Comparison of ENCODE assay signal across 20 cellular contexts in the genomic region with DNA sequence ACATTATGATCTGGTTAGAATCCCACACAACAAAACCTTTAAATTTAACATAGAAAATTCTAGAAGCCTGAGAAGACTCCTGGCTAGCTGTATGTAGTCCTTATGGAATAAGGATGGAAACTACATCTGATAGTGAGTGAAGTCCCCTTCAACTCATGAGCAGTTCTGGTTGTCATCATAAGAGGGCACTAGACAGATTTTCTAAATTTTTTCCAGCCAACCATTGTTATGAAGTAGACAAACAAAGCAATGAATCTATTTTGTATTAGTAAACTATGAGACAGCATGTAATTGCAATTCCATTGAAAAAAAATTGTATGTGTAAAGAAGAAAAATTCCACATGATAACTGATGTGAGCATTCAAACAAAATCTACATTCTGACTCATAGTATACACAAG. TPM values are rescaled to one million over a fixed set of nuclear protein-coding genes. Genes with fewer than 3 reads are reported as not detected.
"Had no signal": no experiment of that assay in that cellular context is flagged by ENCODE, and none has a peak within 500 bp of the region (broad histone marks: within the 10 kb centered on the region; RNA-seq: fewer than 3 reads in every experiment).

No MANE protein-coding gene starts in this region.

- H3K36me3 ChIP-seq: gastroesophageal sphincter, thyroid gland, upper lobe of right lung had no signal

- ATAC-seq: activated T-cell treated with anti-CD3 and anti-CD28 coated beads, Interleukin-2, amount 50 U/mL, for 72 hours; gastroesophageal sphincter; left ventricle myocardium superior; natural killer cell treated with Interleukin-12 subunit alpha and Interleukin-12 subunit beta and Interleukin-15 and Interleukin-18, amount 100 ng/mL, for 72 hours; right cardiac atrium; upper lobe of right lung; WTC11 had no signal

- H3K9me3 ChIP-seq: gastroesophageal sphincter, thyroid gland, upper lobe of right lung had no signal

- H3K27ac ChIP-seq: gastroesophageal sphincter, upper lobe of right lung had no signal

- H3K27me3 ChIP-seq: gastroesophageal sphincter, thyroid gland, upper lobe of right lung had no signal

- H3K4me3 ChIP-seq: gastroesophageal sphincter, thyroid gland, upper lobe of right lung had no signal

- DNase-seq: activated CD8-positive, alpha-beta memory T cell treated with anti-CD3 and anti-CD28 coated beads, Interleukin-2, amount 50 U/mL, for 48 hours; activated effector memory CD4-positive, alpha-beta T cell treated with Interleukin-2 at 50 U/mL for 16 hours; activated naive CD4-positive, alpha-beta T cell treated with anti-CD3 and anti-CD28 coated beads for 36 hours; activated naive CD8-positive, alpha-beta T cell treated with anti-CD3 and anti-CD28 coated beads, Interleukin-2, amount 10 ng/mL, durations not matched to agents 7 days and 5 days; activated T-cell treated with anti-CD3 and anti-CD28 coated beads, Interleukin-2, amount 50 U/mL, for 72 hours; amygdala; effector CD4-positive, alpha-beta T cell; head of caudate nucleus; hypothalamus; left ventricle myocardium superior; right cardiac atrium; stimulated activated CD4-positive, alpha-beta T cell treated with anti-CD3 and anti-CD28 coated beads, Interleukin-1b, Interleukin-23, amount 100 ng/mL, for 48 hours; substantia nigra; thyroid gland; upper lobe of right lung had no signal

- H3K4me1 ChIP-seq: gastroesophageal sphincter, upper lobe of right lung had no signal

RNA-seq across cellular contexts. Expression of a gene that starts 35.2 kb away (rescaled TPM):
- total RNA-seq: activated CD8-positive, alpha-beta memory T cell treated with anti-CD3 and anti-CD28 coated beads for 36 hours; activated naive CD4-positive, alpha-beta T cell treated with anti-CD3 and anti-CD28 coated beads for 36 hours; activated naive CD8-positive, alpha-beta T cell treated with anti-CD3 and anti-CD28 coated beads, Interleukin-2, amount 10 ng/mL, durations not matched to agents 7 days and 5 days; activated T-cell treated with anti-CD3 and anti-CD28 coated beads, Interleukin-2, amount 50 U/mL, for 72 hours; natural killer cell treated with Interleukin-12 subunit alpha and Interleukin-12 subunit beta and Interleukin-15 and Interleukin-18, amount 100 ng/mL, for 72 hours; T-helper 2 cell treated with Interferon-gamma antibody and Interleukin-4, amounts not matched to agents 100 ng/mL and 5 ng/mL, for 36 hours had no signal
